Comparison of ENCODE assay signal across 30 cellular contexts in genomic region chr15:82640672-82641071, GRCh38. TPM values are rescaled to one million over a fixed set of nuclear protein-coding genes. Genes with fewer than 3 reads are reported as not detected.
"Had no signal": no experiment of that assay in that cellular context is flagged by ENCODE, and none has a peak within 500 bp of the region (broad histone marks: within the 10 kb centered on the region; RNA-seq: fewer than 3 reads in every experiment).

No MANE protein-coding gene starts in this region.

- H3K27me3 ChIP-seq: dorsolateral prefrontal cortex, thyroid gland, vagina had no signal

- FAIRE-seq: kidney had no signal

- H3K79me2 ChIP-seq: hepatocyte had no signal

- ATAC-seq: esophagus mucosa; gastrocnemius medialis; heart left ventricle; left lobe of liver; naive thymus-derived CD8-positive, alpha-beta T cell; sciatic nerve; stimulated activated naive CD8-positive, alpha-beta T cell treated with anti-CD3 and anti-CD28 coated beads, Interleukin-15, amount 100 ng/mL, for 72 hours had no signal

- H3K4me2 ChIP-seq: hepatocyte, smooth muscle cell had no signal

- H2AFZ ChIP-seq: hepatocyte had no signal

- H3K9me3 ChIP-seq: gastrocnemius medialis, heart left ventricle, prostate gland, right atrium auricular region, thyroid gland, vagina had no signal

- H3K27ac ChIP-seq: dorsolateral prefrontal cortex, epithelial cell of prostate, gastrocnemius medialis, heart left ventricle, hepatocyte, prostate gland, right atrium auricular region, thyroid gland, vagina had no signal

- H3K4me3 ChIP-seq: dorsolateral prefrontal cortex, gastrocnemius medialis, heart left ventricle, hepatocyte, lung, prostate gland, right atrium auricular region, smooth muscle cell, thyroid gland, vagina had no signal

- DNase-seq: dorsolateral prefrontal cortex; effector CD4-positive, alpha-beta T cell; foreskin fibroblast; gastrocnemius medialis; heart left ventricle; kidney; mesenchymal stem cell; midbrain; naive thymus-derived CD8-positive, alpha-beta T cell; nephron progenitor cell; nucleus accumbens; stimulated activated CD4-positive, alpha-beta T cell treated with anti-CD3 and anti-CD28 coated beads, Interleukin-12 subunit alpha, Interleukin-12 subunit beta, amount 100 ng/mL, for 4 hours; stimulated activated CD4-positive, alpha-beta T cell treated with anti-CD3 and anti-CD28 coated beads, Interleukin-1b, Interleukin-23, amount 100 ng/mL, for 48 hours; stimulated activated CD4-positive, alpha-beta T cell treated with anti-CD3 and anti-CD28 coated beads, Interleukin-4, amount 100 ng/mL, for 1 hour; stimulated activated CD8-positive, alpha-beta memory T cell treated with anti-CD3 and anti-CD28 coated beads, Interleukin-4, amount 100 ng/mL, for 48 hours; stimulated activated naive CD4-positive, alpha-beta T cell; stimulated activated naive CD8-positive, alpha-beta T cell treated with anti-CD3 and anti-CD28 coated beads, Interleukin-15, amount 100 ng/mL, for 72 hours; thyroid gland; trophoblast cell had no signal

- H3K36me3 ChIP-seq: gastrocnemius medialis, heart left ventricle, prostate gland, right atrium auricular region, thyroid gland, vagina had no signal

- H3K4me1 ChIP-seq: gastrocnemius medialis, heart left ventricle, prostate gland, right atrium auricular region, thyroid gland had no signal

RNA-seq across cellular contexts. Expression of gene CPEB1, which starts 6.5 kb away (rescaled TPM):
- total RNA-seq: glomerular endothelial cell had no signal
